Comparison of ENCODE assay signal across 8 cellular contexts in the genomic region with DNA sequence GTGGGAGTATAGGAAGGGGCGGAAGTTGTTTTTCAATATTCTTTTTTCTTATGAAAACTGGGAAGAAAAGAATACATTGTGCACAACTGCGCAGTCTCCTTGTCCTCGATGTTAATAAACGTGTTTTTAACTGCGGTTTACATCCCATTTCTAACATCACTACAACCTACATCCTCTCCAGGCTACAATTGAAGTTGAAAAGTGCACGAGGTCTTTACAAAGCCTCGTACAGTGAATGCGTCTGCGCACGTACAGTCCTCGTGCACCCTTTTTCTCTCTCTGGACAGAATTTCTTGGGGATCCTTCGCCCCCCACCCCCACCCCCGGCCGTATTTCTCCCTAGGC.
A peak's percentile ranks its signal among the peaks of the same experiment; 100 is the strongest.
DNase-seq lines count a peak whose midpoint lies in the region; ATAC-seq and TF ChIP-seq lines count a peak whose summit lies in the region.

No MANE protein-coding gene starts in this region.

- H3K27ac Mint-ChIP-seq in osteocyte (ENCODE audit: unreplicated experiment) = no peak overlapping the region

- H3K4me1 ChIP-seq in BLaER1 treated with 17β-estradiol and CSF1 and Interleukin-3, amounts not matched to agents 10 nM and 100 nM = peaks cover 0 to 13% (median 0%) of the 10 kb centered on the region in 10 experiments; a peak in 3 of 20 replicates
- peaks cover 4% of the 10 kb centered on the region; the same call in 1 of the 2 replicates for H3K4me1 ChIP-seq in Panc1 (ENCODE audit: control insufficient read depth, insufficient read depth, low read length)

- H3K4me3 ChIP-seq in BLaER1 treated with 17β-estradiol and CSF1 and Interleukin-3, amounts not matched to agents 10 nM and 100 nM = peak overlapping the region; percentile 42 to 66 (median 56)
- H3K4me3 ChIP-seq in Panc1 (ENCODE audit: low read depth in 2 of 2, low read length in 2 of 2) (peak overlapping the region; percentile 41 to 60; a peak in 3 of 4 replicates), epithelial cell of proximal tubule (ENCODE audit: low read depth, low read length) (peak overlapping the region; percentile 50)

- DNase-seq in Panc1 (ENCODE audit: low read depth, low spot score) (no peak), epithelial cell of proximal tubule (ENCODE audit: low read depth) (no peak), osteocyte (ENCODE audit: extremely low spot score, unreplicated experiment) (no peak), NCI-H2171 treated with DMSO at 0.1 percent for 48 hours (lab: John Stamatoyannopoulos, UW) (no peak), NOMO-1 treated with dmso at 0.1 percent for 144 hours (lab: John Stamatoyannopoulos, UW; ENCODE audit: unreplicated experiment) (no peak)
- DNase-seq in activated CD4-positive, alpha-beta T cell treated with anti-CD3 and anti-CD28 coated beads for 48 hours = no peak

- no peaks in the 10 kb centered on the region for H3K9me3 Mint-ChIP-seq in osteocyte (ENCODE audit: unreplicated experiment)

- CTCF ChIA-PET in Panc1 (lab: Charles Lee) = interaction anchor here (0.6 to 1.1 kb wide), 4 partner anchors 9 to 777 kb away, joined by 3 to 15 read pairs (median 9); no protein-coding TSS in a partner anchor

- peaks cover 0 to 8% (median 5%) of the 10 kb centered on the region in 11 experiments; a peak in 8 of 22 replicates for H3K27me3 ChIP-seq in BLaER1 treated with 17β-estradiol and CSF1 and Interleukin-3, amounts not matched to agents 10 nM and 100 nM
- no peaks in the 10 kb centered on the region; the same call in none of the 2 replicates for H3K27me3 ChIP-seq in Panc1 (ENCODE audit: control insufficient read depth, insufficient read depth, low read length)

- H3K4me2 ChIP-seq in BLaER1 treated with 17β-estradiol and CSF1 and Interleukin-3, amounts not matched to agents 10 nM and 100 nM = peak overlapping the region; percentile 69 to 84 (median 76)

- POLR2A ChIA-PET in Panc1 (lab: Charles Lee) = interaction anchor here (0.6 kb wide), 2 partner anchors 23 to 439 kb away, joined by 3 to 10 read pairs; no protein-coding TSS in a partner anchor

- peak overlapping the region; percentile 68 for H3K4me3 Mint-ChIP-seq in osteocyte (ENCODE audit: unreplicated experiment)

- H3K9ac ChIP-seq in BLaER1 treated with 17β-estradiol and CSF1 and Interleukin-3, amounts not matched to agents 10 nM and 100 nM = peak overlapping the region in 4 of 11 experiments; percentile 20 to 62 (median 38); a peak in 4 of 22 replicates

- H3K36me3 ChIP-seq in BLaER1 treated with 17β-estradiol and CSF1 and Interleukin-3, amounts not matched to agents 10 nM and 100 nM = no peaks in the 10 kb centered on the region
- H3K36me3 ChIP-seq in Panc1 (ENCODE audit: control insufficient read depth, insufficient read depth, low read length) = no peaks in the 10 kb centered on the region

- H3K27ac ChIP-seq in BLaER1 treated with 17β-estradiol and CSF1 and Interleukin-3, amounts not matched to agents 10 nM and 100 nM = no peak overlapping the region
- no peak overlapping the region for H3K27ac ChIP-seq in Panc1 (ENCODE audit: low read length)

- peaks cover 17% of the 10 kb centered on the region for H3K27me3 Mint-ChIP-seq in osteocyte (ENCODE audit: unreplicated experiment)

- in situ Hi-C loops in Panc1 (cut with HindIII; ENCODE audit: low pct_unique_long_range_greater_than_20kb, low sequenced_read_pairs) = no loop called here

- ATAC-seq in Panc1 = peak; percentile 45
- no peak for ATAC-seq in GM18505 (IDR thresholded peaks at IDR 0.05; ENCODE audit: unreplicated experiment)

- H3K9me3 ChIP-seq in BLaER1 treated with 17β-estradiol and CSF1 and Interleukin-3, amounts not matched to agents 10 nM and 100 nM (replicated peaks in 1 of 11) = peaks cover 22 to 33% (median 27%) of the 10 kb centered on the region in 11 experiments
- H3K9me3 ChIP-seq in Panc1 (ENCODE audit: control insufficient read depth, insufficient read depth, low read depth, low read length) = no peaks in the 10 kb centered on the region

- intact Hi-C loops in Panc1 (cut with micrococcal nuclease; ENCODE audit: unreplicated experiment) = no loop called here

- TF ChIP-seq CTCF in Panc1 (IDR thresholded peaks at IDR 0.05) = no peak
- no peak for TF ChIP-seq CTCF in epithelial cell of proximal tubule (conservative IDR thresholded peaks at IDR 0.05; ENCODE audit: low read depth, low read length)
- TF ChIP-seq CTCF in osteocyte (IDR thresholded peaks at IDR 0.05) = no peak

- peaks cover 5% of the 10 kb centered on the region for H3K4me1 Mint-ChIP-seq in osteocyte (ENCODE audit: unreplicated experiment)

- H3K36me3 Mint-ChIP-seq in osteocyte (ENCODE audit: unreplicated experiment) = no peaks in the 10 kb centered on the region

- no peak for TF ChIP-seq POLR2A in GM18505 (IDR thresholded peaks at IDR 0.05; ENCODE audit: borderline replicate concordance, extremely low read depth, insufficient read depth, insufficient read length)

- no peaks in the 10 kb centered on the region for H4K20me1 ChIP-seq in BLaER1 treated with 17β-estradiol and CSF1 and Interleukin-3, amounts not matched to agents 10 nM and 100 nM

- no TSS peak for BruUV-seq in Panc1 (replicated peaks; lab: Mats Ljungman, UMichigan)
